8 cellular contexts compared by ENCODE assay signal in genomic region chr14:69652942-69653680, GRCh38. TPM values are rescaled to one million over a fixed set of nuclear protein-coding genes. Genes with fewer than 3 reads are reported as not detected.
DNase-seq lines count a peak whose midpoint lies in the region; ATAC-seq and TF ChIP-seq lines count a peak whose summit lies in the region.

No MANE protein-coding gene starts in this region.

- WGBS in esophagus squamous epithelium, 2 donors: 56 to 72% methylated on average over 8 to 10 of the region's 10 CpGs

- H3K4me2 ChIP-seq in OCI-LY1 (ENCODE audit: low read length): peak overlapping the region; percentile 47

- H3F3A ChIP-seq in OCI-LY1 (ENCODE audit: insufficient read depth, low read length): no peaks in the 10 kb centered on the region; the same call in 1 of the 2 replicates

- peaks cover 91% of the 10 kb centered on the region for H3K4me1 ChIP-seq in OCI-LY1 (ENCODE audit: insufficient read depth, low read length, severe bottlenecking)
- H3K4me1 ChIP-seq in esophagus squamous epithelium: peaks cover 50 to 100% (median 79%) of the 10 kb centered on the region in 3 donors
- peaks cover 8 to 11% of the 10 kb centered on the region in 2 donors for H3K4me1 ChIP-seq in uterus

- intact Hi-C loops in esophagus squamous epithelium (cut with DNase I): no loop called here
- intact Hi-C loops in uterus (cut with DNase I; ENCODE audit: low total_unique reads): no loop called here

- H3K27me3 Mint-ChIP-seq in HFFc6 (ENCODE audit: insufficient read depth): peaks cover 3% of the 10 kb centered on the region; the same call in 1 of the 2 replicates

- peak overlapping the region; percentile 28; the same call in 1 of the 2 replicates for H3K9ac ChIP-seq in OCI-LY1 (ENCODE audit: low read length)

- DNase-seq in esophagus squamous epithelium (lab: John Stamatoyannopoulos, UW): no peak
- DNase-seq in stimulated activated effector memory CD8-positive, alpha-beta T cell treated with anti-CD3 and anti-CD28 coated beads, Interleukin-12 subunit alpha, Interleukin-12 subunit beta, amount 100 ng/mL, for 72 hours (ENCODE audit: low spot score in 2 of 2): no peak
- DNase-seq in HFFc6: no peak
- no peak for DNase-seq in NK-92 treated with Interleukin-12 subunit alpha and Interleukin-12 subunit beta, amount 100 ng/mL, for 24 hours (lab: John Stamatoyannopoulos, UW)
- no peak for DNase-seq in uterus

- peak overlapping the region; percentile 41 for H3K4me3 Mint-ChIP-seq in stimulated activated effector memory CD8-positive, alpha-beta T cell treated with anti-CD3 and anti-CD28 coated beads, Interleukin-12 subunit alpha, Interleukin-12 subunit beta, amount 100 ng/mL, for 72 hours
- H3K4me3 Mint-ChIP-seq in HFFc6: no peak overlapping the region

- TF ChIP-seq CTCF in OCI-LY1 (IDR thresholded peaks at IDR 0.05; ENCODE audit: low read length): no peak
- TF ChIP-seq CTCF in esophagus squamous epithelium (IDR thresholded peaks at IDR 0.05): no peak
- TF ChIP-seq CTCF in HFFc6 (IDR thresholded peaks at IDR 0.05): no peak
- no peak for TF ChIP-seq CTCF in uterus (IDR thresholded peaks at IDR 0.05)

- H3K27ac Mint-ChIP-seq in stimulated activated effector memory CD8-positive, alpha-beta T cell treated with anti-CD3 and anti-CD28 coated beads, Interleukin-12 subunit alpha, Interleukin-12 subunit beta, amount 100 ng/mL, for 72 hours: peak overlapping the region; percentile 89
- no peak overlapping the region for H3K27ac Mint-ChIP-seq in HFFc6

- peak overlapping the region; percentile 4 for H3K4me3 ChIP-seq in OCI-LY1 (ENCODE audit: low read depth, low read length, poor library complexity, severe bottlenecking)
- H3K4me3 ChIP-seq in esophagus squamous epithelium: no peak overlapping the region
- no peak overlapping the region for H3K4me3 ChIP-seq in uterus

- H3K9me3 ChIP-seq in OCI-LY1 (ENCODE audit: low read length) (no peaks in the 10 kb centered on the region), esophagus squamous epithelium (no peaks in the 10 kb centered on the region), uterus (no peaks in the 10 kb centered on the region)

- H3K27ac ChIP-seq in OCI-LY1 (ENCODE audit: low read depth, low read length, poor library complexity, severe bottlenecking) (peak overlapping the region; percentile 92), esophagus squamous epithelium (peak overlapping the region; percentile 59 to 83 (median 80)), uterus (peak overlapping the region in 1 of 2 donors; percentile 30)

- H3K9me3 Mint-ChIP-seq in stimulated activated effector memory CD8-positive, alpha-beta T cell treated with anti-CD3 and anti-CD28 coated beads, Interleukin-12 subunit alpha, Interleukin-12 subunit beta, amount 100 ng/mL, for 72 hours: no peaks in the 10 kb centered on the region
- H3K9me3 Mint-ChIP-seq in HFFc6: no peaks in the 10 kb centered on the region

- TF ChIP-seq POLR2A in esophagus squamous epithelium (IDR thresholded peaks at IDR 0.05): no peak
- TF ChIP-seq POLR2A in uterus (IDR thresholded peaks at IDR 0.05): no peak

- ATAC-seq in GM19455 (IDR thresholded peaks at IDR 0.05; ENCODE audit: unreplicated experiment) (peak; percentile 56), GM21717 (IDR thresholded peaks at IDR 0.05; ENCODE audit: unreplicated experiment) (no peak)
- ATAC-seq in stimulated activated effector memory CD8-positive, alpha-beta T cell treated with anti-CD3 and anti-CD28 coated beads, Interleukin-12 subunit alpha, Interleukin-12 subunit beta, amount 100 ng/mL, for 72 hours: peak; percentile 81

- H3K27me3 ChIP-seq in OCI-LY1 (ENCODE audit: insufficient read depth, low read length) (no peaks in the 10 kb centered on the region), esophagus squamous epithelium (no peaks in the 10 kb centered on the region), uterus (no peaks in the 10 kb centered on the region)

- H3K36me3 Mint-ChIP-seq in stimulated activated effector memory CD8-positive, alpha-beta T cell treated with anti-CD3 and anti-CD28 coated beads, Interleukin-12 subunit alpha, Interleukin-12 subunit beta, amount 100 ng/mL, for 72 hours: peaks cover 36% of the 10 kb centered on the region
- no peaks in the 10 kb centered on the region for H3K36me3 Mint-ChIP-seq in HFFc6 (ENCODE audit: low read depth)

- no peaks in the 10 kb centered on the region for H3K9me2 ChIP-seq in OCI-LY1 (ENCODE audit: low read depth, low read length)

- H3K36me3 ChIP-seq in OCI-LY1 (ENCODE audit: insufficient read depth, low read length) (peaks cover 10% of the 10 kb centered on the region; the same call in 1 of the 2 replicates), esophagus squamous epithelium (no peaks in the 10 kb centered on the region), uterus (no peaks in the 10 kb centered on the region)

- H4K20me1 ChIP-seq in OCI-LY1 (ENCODE audit: insufficient read depth, low read length): no peaks in the 10 kb centered on the region

- peaks cover 83% of the 10 kb centered on the region for H3K79me2 ChIP-seq in OCI-LY1 (ENCODE audit: insufficient read depth, low read length)

- H3K4me1 Mint-ChIP-seq in stimulated activated effector memory CD8-positive, alpha-beta T cell treated with anti-CD3 and anti-CD28 coated beads, Interleukin-12 subunit alpha, Interleukin-12 subunit beta, amount 100 ng/mL, for 72 hours: peaks cover 92% of the 10 kb centered on the region
- peaks cover 66% of the 10 kb centered on the region for H3K4me1 Mint-ChIP-seq in HFFc6 (ENCODE audit: low read depth)

- H2AFZ ChIP-seq in OCI-LY1 (ENCODE audit: low read length): no peak overlapping the region

RNA-seq across cellular contexts. Expression of gene SUSD6, which starts 41.7 kb away (rescaled TPM):
- total RNA-seq in esophagus squamous epithelium (10 to 100 TPM; 22.4 to 43.1 (median 27.8) TPM), uterus (10 to 100 TPM in 3 of 4 donors, 1 to 10 TPM in 1; 8.8 to 35.1 (median 17.6) TPM)
- total RNA-seq in HFFc6 (2021; fragmentation: NEBNext Ultra II Directional; extraction: Animal tissue kit (Norgen Biotek cat#: 25700)): 10 to 100 TPM; 15.8 to 21.8 (median 17.9) TPM
